In genomic region chrX:66013195-66013816, GRCh38 we compare ENCODE assay signal across 12 cellular contexts. TPM values are rescaled to one million over a fixed set of nuclear protein-coding genes. Genes with fewer than 3 reads are reported as not detected.
A peak's percentile ranks its signal among the peaks of the same experiment; 100 is the strongest.
DNase-seq lines count a peak whose midpoint lies in the region; ATAC-seq, FAIRE-seq and TF ChIP-seq lines count a peak whose summit lies in the region.
"Had no signal": no experiment of that assay in that cellular context is flagged by ENCODE, and none has a peak within 500 bp of the region (broad histone marks: within the 10 kb centered on the region; RNA-seq: fewer than 3 reads in every experiment).

No MANE protein-coding gene starts in this region.

- intact Hi-C loops in right lobe of liver (cut with DNase I) = no loop called here
- intact Hi-C loops in HepG2 (cut with micrococcal nuclease; ENCODE audit: unreplicated experiment) = no loop called here
- intact Hi-C loops in upper lobe of right lung (cut with DNase I) = no loop called here
- intact Hi-C loops in ovary (cut with DNase I) = no loop called here

- H3K9me3 ChIP-seq in right lobe of liver = no peaks in the 10 kb centered on the region
- H3K9me3 ChIP-seq in HepG2 (ENCODE audit: low read length) = no peaks in the 10 kb centered on the region
- H3K9me3 ChIP-seq in upper lobe of right lung = no peaks in the 10 kb centered on the region
- no peaks in the 10 kb centered on the region for H3K9me3 ChIP-seq in ovary
- H3K9me3 ChIP-seq: psoas muscle had no signal

- CTCF ChIA-PET in HepG2 (lab: Yijun Ruan, JAX; ENCODE audit: low intra/inter-chr PET ratio, low total read pairs) = no interaction called here

- TF ChIP-seq POLR2A in right lobe of liver (IDR thresholded peaks at IDR 0.05) (no peak), HepG2 (IDR thresholded peaks at IDR 0.05; ENCODE audit: insufficient read depth in 1 of 2, low read depth in 2 of 2, low read length in 2 of 2) (no peak), ovary (IDR thresholded peaks at IDR 0.05) (no peak)

- H3K27me3 ChIP-seq in right lobe of liver (no peaks in the 10 kb centered on the region), HepG2 (ENCODE audit: control insufficient read depth in 1 of 2, insufficient read depth in 2 of 2, low read length in 2 of 2) (no peaks in the 10 kb centered on the region), upper lobe of right lung (no peaks in the 10 kb centered on the region), ovary (no peaks in the 10 kb centered on the region)

- H3K79me2 ChIP-seq in HepG2 (ENCODE audit: insufficient read depth, low read length) = no peaks in the 10 kb centered on the region

- no peak for TF ChIP-seq RAD21 in HepG2 (CRISPR knock-in tag; IDR thresholded peaks at IDR 0.05)

- TF ChIP-seq CTCF in right lobe of liver (IDR thresholded peaks at IDR 0.05) (no peak), HepG2 (CRISPR knock-in tag; IDR thresholded peaks at IDR 0.05) (no peak), upper lobe of right lung (IDR thresholded peaks at IDR 0.05) (no peak), ovary (IDR thresholded peaks at IDR 0.05) (no peak)

- no peak overlapping the region for H2AFZ ChIP-seq in HepG2 (ENCODE audit: low read length)

- POLR2A ChIA-PET in HepG2 (lab: Yijun Ruan, JAX) = no interaction called here

- in situ Hi-C loops in HepG2 (cut with HindIII; ENCODE audit: extremely low pct_ligation_motif_present, low pct_unique_long_range_greater_than_20kb) = no loop called here

- H3K4me1 ChIP-seq in right lobe of liver (no peaks in the 10 kb centered on the region), HepG2 (ENCODE audit: insufficient read depth, low read length) (no peaks in the 10 kb centered on the region), upper lobe of right lung (no peaks in the 10 kb centered on the region), ovary (ENCODE audit: insufficient read depth) (no peaks in the 10 kb centered on the region)
- H3K4me1 ChIP-seq: psoas muscle had no signal

- TF ChIP-seq EP300 in HepG2 (IDR thresholded peaks at IDR 0.05; ENCODE audit: low read depth in 2 of 2, low read length in 2 of 2) (no peak), HepG2 (CRISPR knock-in tag; IDR thresholded peaks at IDR 0.05; ENCODE audit: borderline replicate concordance) (no peak), ovary (IDR thresholded peaks at IDR 0.05) (no peak)

- 52% methylated on average over 5 of the region's 5 CpGs for WGBS in right lobe of liver (ENCODE audit: insufficient coverage, low coverage, low lambda C conversion rate, missing lambda C conversion rate)
- 24% methylated on average over 5 of the region's 5 CpGs for WGBS in HepG2 (ENCODE audit: low lambda C conversion rate)
- 50 to 74% (median 52%) methylated on average over 5 of the region's 5 CpGs for WGBS in adipose tissue, 3 donors
- 68 to 74% (median 69%) methylated on average over 5 of the region's 5 CpGs for WGBS in ovary, 3 donors

- no peak for FAIRE-seq in HepG2 (lab: Jason Lieb, UNC)
- FAIRE-seq: islet of Langerhans had no signal

- no peaks in the 10 kb centered on the region for H4K20me1 ChIP-seq in HepG2 (ENCODE audit: insufficient read depth, low read length)

- H3K4me2 ChIP-seq in HepG2 (ENCODE audit: low read depth, low read length) = no peak overlapping the region

- H3K36me3 ChIP-seq in right lobe of liver (no peaks in the 10 kb centered on the region), HepG2 (replicated peaks in 1 of 2; ENCODE audit: control insufficient read depth in 1 of 2, insufficient read depth in 2 of 2, low read length in 2 of 2) (no peaks in the 10 kb centered on the region), upper lobe of right lung (no peaks in the 10 kb centered on the region), ovary (no peaks in the 10 kb centered on the region)
- H3K36me3 ChIP-seq: WERI-Rb-1 had no signal

- DNase-seq in right lobe of liver = no peak
- DNase-seq in HepG2 (ENCODE audit: low spot score) = no peak
- peak; percentile 78 to 79 for DNase-seq in Kasumi-1 (lab: John Stamatoyannopoulos, UW)
- no peak for DNase-seq in upper lobe of right lung
- no peak for DNase-seq in NCI-H2196 treated with DMSO at 0.1 percent for 48 hours (lab: John Stamatoyannopoulos, UW; ENCODE audit: unreplicated experiment)
- DNase-seq in ovary = no peak
- DNase-seq: NCI-H510A, psoas muscle, WERI-Rb-1 had no signal

- no TSS peak for BruUV-seq in HepG2 (replicated peaks; lab: Mats Ljungman, UMichigan)

- no peak overlapping the region for H3K9ac ChIP-seq in HepG2 (ENCODE audit: insufficient read depth, low read depth, low read length)

- H3K4me3 ChIP-seq in right lobe of liver (no peak overlapping the region), HepG2 (replicated peaks in 1 of 3; ENCODE audit: insufficient read depth in 1 of 3, low read depth in 2 of 3, low read length in 3 of 3) (no peak overlapping the region), upper lobe of right lung (no peak overlapping the region), ovary (no peak overlapping the region)
- H3K4me3 ChIP-seq: psoas muscle had no signal

- ATAC-seq in right lobe of liver (peak in 3 of 4 donors; percentile 21 to 48 (median 38)), HepG2 (no peak), upper lobe of right lung (peak; percentile 64), HG03565 (IDR thresholded peaks at IDR 0.05; ENCODE audit: unreplicated experiment) (no peak)
- ATAC-seq: psoas muscle had no signal

- H3K27ac ChIP-seq in right lobe of liver = peak overlapping the region in 1 of 3 donors; percentile 5
- no peak overlapping the region for H3K27ac ChIP-seq in HepG2 (ENCODE audit: extremely low read length, insufficient read depth, low read length)
- H3K27ac ChIP-seq in adipose tissue (ENCODE audit: low read depth, low read length) = peak overlapping the region; percentile 55
- no peak overlapping the region for H3K27ac ChIP-seq in upper lobe of right lung
- H3K27ac ChIP-seq in ovary = no peak overlapping the region
- H3K27ac ChIP-seq: psoas muscle, WERI-Rb-1 had no signal

TF ChIP-seq in HepG2, 621 proteins besides CTCF, POLR2A, EP300 and RAD21 (continues in another document):
- no peak for TF ChIP-seq PAX8 (CRISPR knock-in tag; IDR thresholded peaks at IDR 0.05; ENCODE audit: borderline replicate concordance)
- TF ChIP-seq JUND (CRISPR knock-in tag; IDR thresholded peaks at IDR 0.05) = no peak
- TF ChIP-seq SOX5 (CRISPR knock-in tag; IDR thresholded peaks at IDR 0.05; ENCODE audit: borderline replicate concordance) = no peak
- TF ChIP-seq ZNF264 (CRISPR knock-in tag; IDR thresholded peaks at IDR 0.05) = no peak
- no peak for TF ChIP-seq ZNF383 (CRISPR knock-in tag; IDR thresholded peaks at IDR 0.05; ENCODE audit: borderline replicate concordance)
- no peak for TF ChIP-seq FUBP1 (CRISPR knock-in tag; IDR thresholded peaks at IDR 0.05; ENCODE audit: borderline replicate concordance)
- TF ChIP-seq ZNF839 (CRISPR knock-in tag; IDR thresholded peaks at IDR 0.05; ENCODE audit: borderline replicate concordance) = no peak
- TF ChIP-seq ZNF17 (CRISPR knock-in tag; IDR thresholded peaks at IDR 0.05) = no peak
- no peak for TF ChIP-seq ZNF761 (CRISPR knock-in tag; conservative IDR thresholded peaks at IDR 0.05)
- TF ChIP-seq SYNCRIP (IDR thresholded peaks at IDR 0.05; ENCODE audit: insufficient read depth, low read depth, low read length) = no peak
- no peak for TF ChIP-seq ZMYM2 (CRISPR knock-in tag; IDR thresholded peaks at IDR 0.05)
- no peak for TF ChIP-seq PITX1 (CRISPR knock-in tag; IDR thresholded peaks at IDR 0.05)
- no peak for TF ChIP-seq ZNF24 (IDR thresholded peaks at IDR 0.05)
- no peak for TF ChIP-seq SMAD9 (CRISPR knock-in tag; IDR thresholded peaks at IDR 0.05)
- TF ChIP-seq ZBTB42 (CRISPR knock-in tag; IDR thresholded peaks at IDR 0.05) = no peak

RNA-seq across cellular contexts. Expression of gene VSIG4, which starts 26.6 kb away (rescaled TPM):
- total RNA-seq in right lobe of liver (10 to 100 TPM; 16.9 to 50.2 (median 31.4) TPM), HepG2 (2016; rRNA removed; fragmentation: Illumina TruSeq; extraction: Trizol) (not detected in 2 replicates), upper lobe of right lung (237 TPM), ovary (10 to 100 TPM in 6 of 7 donors, 1 to 10 TPM in 1; 4.4 to 50.5 (median 30.3) TPM)
- total RNA-seq in HepG2 (2016; cell fraction: cytosol; rRNA removed; fragmentation: Illumina TruSeq; extraction: Trizol; ENCODE audit: low read depth) = not detected in 2 replicates
- total RNA-seq in HepG2 (2016; cell fraction: insoluble cytoplasmic fraction; rRNA removed; fragmentation: Illumina TruSeq; extraction: Trizol) = not detected in 2 replicates
- not detected in 2 replicates for total RNA-seq in HepG2 (2016; cell fraction: membrane; rRNA removed; fragmentation: Illumina TruSeq; extraction: Trizol)
- total RNA-seq in HepG2 (2016; cell fraction: nucleus; rRNA removed; fragmentation: Illumina TruSeq; extraction: Trizol) = not detected in 2 replicates
- polyA plus RNA-seq in HepG2 (2011; rRNA removed) (not detected in 2 replicates), adipose tissue (100 to 1,000 TPM in 2 of 3 donors, 10 to 100 TPM in 1; 19.2 to 137 (median 129) TPM), ovary (10 to 100 TPM; 19.4 to 92.5 TPM)
- polyA plus RNA-seq in HepG2 (2011; cell fraction: cytosol; rRNA removed) = not detected in 2 replicates
- not detected in 2 replicates for polyA plus RNA-seq in HepG2 (2011; cell fraction: nucleus; rRNA removed)
- polyA plus RNA-seq in HepG2 (2012) = not detected in 2 replicates
- polyA plus RNA-seq in HepG2 (2016; cell fraction: cytosol; fragmentation: Illumina TruSeq; extraction: Trizol; ENCODE audit: low read depth) = not detected in 2 replicates
- not detected in 2 replicates for polyA plus RNA-seq in HepG2 (2016; cell fraction: insoluble cytoplasmic fraction; fragmentation: Illumina TruSeq; extraction: Trizol; ENCODE audit: low read depth)
- not detected in 2 replicates for polyA plus RNA-seq in HepG2 (2016; cell fraction: membrane; fragmentation: Illumina TruSeq; extraction: Trizol; ENCODE audit: low read depth)
- not detected in 2 replicates for polyA plus RNA-seq in HepG2 (2016; cell fraction: nucleus; fragmentation: Illumina TruSeq; extraction: Trizol; ENCODE audit: insufficient read depth, low read depth)
- not detected in 2 replicates for polyA minus RNA-seq in HepG2 (2011; rRNA and poly(A)+ RNA removed; ENCODE audit: low replicate concordance)
- polyA minus RNA-seq in HepG2 (2011; cell fraction: cytosol; rRNA and poly(A)+ RNA removed) = not detected in 2 replicates
- not detected in 2 replicates for polyA minus RNA-seq in HepG2 (2011; cell fraction: nucleus; rRNA and poly(A)+ RNA removed)

Comparison
In these comparisons a context has a peak if more than half of its experiments do, and no peak if none do; other contexts are left out.
1. ATAC-seq: peak in right lobe of liver (3 of 4) and upper lobe of right lung (single experiment); none in HepG2 (single experiment) and HG03565 (single experiment).
2. RNA of gene VSIG4, which starts 26.6 kb away (total RNA-seq): 237 TPM in upper lobe of right lung (single experiment), 16.9 to 50.2 TPM in right lobe of liver and 4.4 to 50.5 TPM in ovary; not detected in HepG2; every median in the first group is over 4 times any median in the second.
3. DNase-seq: peak in Kasumi-1 (2 of 2); none in right lobe of liver (0 of 3), HepG2 (single experiment), upper lobe of right lung (single experiment), NCI-H2196 treated with DMSO at 0.1 percent for 48 hours (single experiment) and ovary (0 of 5).